Comparison of ENCODE assay signal across 14 cellular contexts in the genomic region with DNA sequence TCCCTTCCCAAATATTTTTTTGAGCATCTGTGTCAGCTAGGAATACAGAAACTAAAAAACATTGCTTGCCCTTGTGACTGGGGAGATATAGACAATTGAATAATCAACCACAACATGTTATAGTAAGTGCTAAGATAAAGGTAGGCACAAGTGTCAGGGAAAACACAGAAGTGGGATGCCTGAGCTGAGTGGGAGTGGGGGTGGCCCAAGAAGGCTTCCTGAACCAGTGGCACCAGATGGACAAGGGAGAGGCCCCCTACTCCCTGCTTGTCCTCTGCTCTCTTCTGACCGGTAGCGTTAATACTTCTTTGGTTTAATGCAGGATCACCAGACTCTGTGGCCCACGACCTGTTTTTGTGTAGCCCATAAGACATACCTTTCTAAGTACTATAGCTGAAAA. TPM values are rescaled to one million over a fixed set of nuclear protein-coding genes. Genes with fewer than 3 reads are reported as not detected.
A peak's percentile ranks its signal among the peaks of the same experiment; 100 is the strongest.
DNase-seq lines count a peak whose midpoint lies in the region; ATAC-seq and TF ChIP-seq lines count a peak whose summit lies in the region.
"Had no signal": no experiment of that assay in that cellular context is flagged by ENCODE, and none has a peak within 500 bp of the region (broad histone marks: within the 10 kb centered on the region; RNA-seq: fewer than 3 reads in every experiment).

No MANE protein-coding gene starts in this region.

- no peak overlapping the region for H3K27ac ChIP-seq in CD8-positive, alpha-beta T cell (ENCODE audit: low read depth, low read length)
- H3K27ac ChIP-seq in Panc1 (ENCODE audit: low read length): peak overlapping the region; percentile 61
- H3K27ac ChIP-seq in endodermal cell (ENCODE audit: low read depth, low read length): peak overlapping the region; percentile 81
- H3K27ac ChIP-seq: suprapubic skin had no signal

- no peaks in the 10 kb centered on the region for H3K36me3 ChIP-seq in CD8-positive, alpha-beta T cell (ENCODE audit: insufficient read depth, low read length)
- H3K36me3 ChIP-seq in Panc1 (ENCODE audit: control insufficient read depth, insufficient read depth, low read length) (no peaks in the 10 kb centered on the region), endodermal cell (ENCODE audit: control insufficient read depth, insufficient read depth, low read length) (no peaks in the 10 kb centered on the region)
- H3K36me3 ChIP-seq: suprapubic skin had no signal

- 58% methylated on average over 3 of the region's 3 CpGs; no CpG with 5 or more reads in 1 of the 2 experiments for WGBS in endodermal cell (ENCODE audit: insufficient coverage in 1 of 2, insufficient read length in 1 of 2), 2 experiments

- no peaks in the 10 kb centered on the region for H3K9me3 ChIP-seq in CD8-positive, alpha-beta T cell (ENCODE audit: low read length)
- no peaks in the 10 kb centered on the region for H3K9me3 ChIP-seq in Panc1 (ENCODE audit: control insufficient read depth, insufficient read depth, low read depth, low read length)
- no peaks in the 10 kb centered on the region for H3K9me3 ChIP-seq in endodermal cell (ENCODE audit: control insufficient read depth, low read length)
- H3K9me3 ChIP-seq: suprapubic skin had no signal

- no TSS peak for BruUV-seq in Panc1 (replicated peaks; lab: Mats Ljungman, UMichigan)

- no peak for ATAC-seq in CD8-positive, alpha-beta T cell
- 0 out of 2 replicates have a peak, but pooled peaks have one; percentile 22 for ATAC-seq in Panc1
- ATAC-seq in HG03439 (IDR thresholded peaks at IDR 0.05; ENCODE audit: unreplicated experiment): no peak

- H3K27ac Mint-ChIP-seq in CD8-positive, alpha-beta T cell: peak overlapping the region; percentile 83
- H3K27ac Mint-ChIP-seq in endodermal cell (peak overlapping the region; percentile 99), nephron (peak overlapping the region; percentile 78 to 85 (median 85))

- TF ChIP-seq CTCF in CD8-positive, alpha-beta T cell (IDR thresholded peaks at IDR 0.05): no peak
- no peak for TF ChIP-seq CTCF in Panc1 (IDR thresholded peaks at IDR 0.05)
- no peak for TF ChIP-seq CTCF in endodermal cell (conservative IDR thresholded peaks at IDR 0.05)
- no peak for TF ChIP-seq CTCF in nephron (IDR thresholded peaks at IDR 0.05; ENCODE audit: unreplicated experiment in 3 of 3)

- H3K4me1 Mint-ChIP-seq in CD8-positive, alpha-beta T cell (ENCODE audit: low read depth): peaks cover 86% of the 10 kb centered on the region
- H3K4me1 Mint-ChIP-seq in endodermal cell: peaks cover 47% of the 10 kb centered on the region
- peaks cover 48% of the 10 kb centered on the region for H3K4me1 Mint-ChIP-seq in nephron

- H3K4me3 ChIP-seq in CD8-positive, alpha-beta T cell (ENCODE audit: low read depth, low read length): no peak overlapping the region
- H3K4me3 ChIP-seq in Panc1 (ENCODE audit: low read depth in 2 of 2, low read length in 2 of 2): no peak overlapping the region
- H3K4me3 ChIP-seq in endodermal cell (ENCODE audit: low read length): peak overlapping the region; percentile 16
- H3K4me3 ChIP-seq: suprapubic skin had no signal

- no peaks in the 10 kb centered on the region for H3K27me3 Mint-ChIP-seq in CD8-positive, alpha-beta T cell (ENCODE audit: low read depth)
- H3K27me3 Mint-ChIP-seq in endodermal cell (ENCODE audit: insufficient read depth) (no peaks in the 10 kb centered on the region), nephron (ENCODE audit: low read depth) (no peaks in the 10 kb centered on the region)

- CTCF ChIA-PET in CD8-positive, alpha-beta T cell (lab: Charles Lee): interaction anchor here (1.0 to 7.7 kb wide), 8 partner anchors 8 to 104 kb away, joined by 3 to 74 read pairs (median 5); no protein-coding TSS in a partner anchor
- CTCF ChIA-PET in Panc1 (lab: Charles Lee): interaction anchor here (0.6 kb wide), 1 partner anchor 18 kb away, joined by 4 read pairs; no protein-coding TSS in a partner anchor

- in situ Hi-C loops in Panc1 (cut with HindIII; ENCODE audit: low pct_unique_long_range_greater_than_20kb, low sequenced_read_pairs): no loop called here

- peak overlapping the region; percentile 55 for H3K4me3 Mint-ChIP-seq in CD8-positive, alpha-beta T cell
- H3K4me3 Mint-ChIP-seq in endodermal cell (no peak overlapping the region), nephron (no peak overlapping the region)
- H3K4me3 Mint-ChIP-seq: neural crest cell had no signal

- peak overlapping the region; percentile 72 for H3K9ac ChIP-seq in endodermal cell (ENCODE audit: extremely low read depth, low read length, poor library complexity, severe bottlenecking)

- no peaks in the 10 kb centered on the region for H3K27me3 ChIP-seq in CD8-positive, alpha-beta T cell (ENCODE audit: insufficient read depth, low read length)
- H3K27me3 ChIP-seq in Panc1 (ENCODE audit: control insufficient read depth, insufficient read depth, low read length) (no peaks in the 10 kb centered on the region), endodermal cell (ENCODE audit: control insufficient read depth, insufficient read depth, low read length, poor library complexity, severe bottlenecking) (no peaks in the 10 kb centered on the region)
- H3K27me3 ChIP-seq: suprapubic skin had no signal

- no peak for DNase-seq in CD8-positive, alpha-beta T cell
- DNase-seq in Panc1 (ENCODE audit: low read depth, low spot score): no peak
- DNase-seq in endodermal cell: no peak
- no peak for DNase-seq in germinal center (ENCODE audit: low spot score)
- no peak for DNase-seq in HK-2 (ENCODE audit: unreplicated experiment)
- DNase-seq in NCI-H69 (lab: John Stamatoyannopoulos, UW): no peak
- DNase-seq: aorta; erythroblast; NCI-H524 treated with DMSO at 0.1 percent for 48 hours; stimulated activated CD4-positive, alpha-beta T cell treated with anti-CD3 and anti-CD28 coated beads, Interleukin-4, amount 100 ng/mL, for 4 hours had no signal

- peaks cover 83% of the 10 kb centered on the region for H3K4me1 ChIP-seq in CD8-positive, alpha-beta T cell (ENCODE audit: insufficient read depth, low read length)
- H3K4me1 ChIP-seq in Panc1 (ENCODE audit: control insufficient read depth, insufficient read depth, low read length) (peaks cover 46% of the 10 kb centered on the region), endodermal cell (ENCODE audit: control insufficient read depth, insufficient read depth, low read length) (peaks cover 21% of the 10 kb centered on the region)

- POLR2A ChIA-PET in CD8-positive, alpha-beta T cell (lab: Charles Lee): interaction anchor here (0.9 to 1.7 kb wide), 2 partner anchors 13 to 48 kb away, joined by 3 to 4 read pairs; no protein-coding TSS in a partner anchor
- POLR2A ChIA-PET in Panc1 (lab: Charles Lee): no interaction called here

- no peaks in the 10 kb centered on the region for H3K9me3 Mint-ChIP-seq in CD8-positive, alpha-beta T cell
- H3K9me3 Mint-ChIP-seq in endodermal cell (no peaks in the 10 kb centered on the region), nephron (no peaks in the 10 kb centered on the region)
- H3K9me3 Mint-ChIP-seq: neural crest cell had no signal

- intact Hi-C loops in CD8-positive, alpha-beta T cell (cut with DNase I, micrococcal nuclease): loop anchor here (1.0 to 5.0 kb wide), 2 partner anchors 7 to 37 kb away; no protein-coding TSS in a partner anchor
- intact Hi-C loops in Panc1 (cut with micrococcal nuclease; ENCODE audit: unreplicated experiment): no loop called here

- H3K36me3 Mint-ChIP-seq in CD8-positive, alpha-beta T cell: peaks cover 3% of the 10 kb centered on the region
- no peaks in the 10 kb centered on the region for H3K36me3 Mint-ChIP-seq in endodermal cell (ENCODE audit: low read depth)
- no peaks in the 10 kb centered on the region for H3K36me3 Mint-ChIP-seq in nephron (ENCODE audit: low read depth)

RNA-seq across cellular contexts. Expression of a gene that starts 48.8 kb away (rescaled TPM):
- 100 to 1,000 TPM; 161 to 176 TPM for total RNA-seq in CD8-positive, alpha-beta T cell
- total RNA-seq in Panc1 (2021; ENCODE audit: unreplicated experiment) (91.8 TPM), endodermal cell (10 to 100 TPM; 67.0 to 67.1 TPM)
- polyA plus RNA-seq in Panc1 (2012; ENCODE audit: insufficient read length): 106 TPM
- 33.7 TPM for polyA plus RNA-seq in endodermal cell (2013, experiment 1 of 2)
- 31.8 TPM for polyA plus RNA-seq in endodermal cell (2013, experiment 2 of 2)
